In the genomic region with DNA sequence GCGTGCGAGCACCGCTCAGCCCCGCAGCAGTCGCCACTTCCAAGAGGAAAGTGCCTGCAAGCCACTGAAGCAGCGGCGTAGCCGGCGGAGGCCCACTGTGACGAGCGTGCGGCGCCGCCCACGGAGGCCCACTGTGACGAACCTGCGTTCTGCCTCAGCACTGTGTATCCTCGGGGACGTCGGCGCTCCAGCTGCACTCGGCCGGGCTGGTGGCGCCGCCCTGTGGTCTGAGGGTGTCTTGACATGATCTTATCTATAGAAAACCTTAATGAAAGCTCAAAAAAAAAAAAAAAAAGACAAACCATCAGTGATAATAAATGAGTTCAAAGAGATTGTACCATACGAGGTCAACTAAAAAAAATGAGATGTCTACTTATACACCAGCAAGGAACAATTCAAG, we compare ENCODE assay signal across 8 cellular contexts. TPM values are rescaled to one million over a fixed set of nuclear protein-coding genes. Genes with fewer than 3 reads are reported as not detected.
DNase-seq lines count a peak whose midpoint lies in the region; ATAC-seq and TF ChIP-seq lines count a peak whose summit lies in the region.
"Not testable (repeated sequence)": the region's sequence is repeated elsewhere in the genome, so short reads cannot be mapped to it uniquely, and the experiment has no call there.

A gene (minus strand): TSS at position 166 of the 400 bp plus-strand sequence. CDS start 192 bp downstream, outside the sequence.

- peak within 1 kb of the TSS; percentile 70 to 91 (median 88) for H3K27ac ChIP-seq in esophagus squamous epithelium
- H3K27ac ChIP-seq in mesodermal cell (ENCODE audit: low read depth, low read length, severe bottlenecking), result not testable (repeated sequence)

- H3K4me3 ChIP-seq in esophagus squamous epithelium, result peak within 1 kb of the TSS; percentile 47 to 71 (median 58)
- H3K4me3 ChIP-seq in mesodermal cell (ENCODE audit: extremely low read depth, insufficient read depth, low read length, poor library complexity, severe bottlenecking), result peak within 1 kb of the TSS; percentile 43

- peak; percentile 98 for ATAC-seq in GM19025 (IDR thresholded peaks at IDR 0.05; ENCODE audit: low read depth, unreplicated experiment)
- ATAC-seq in HG03045 (IDR thresholded peaks at IDR 0.05; ENCODE audit: unreplicated experiment), result peak; percentile 99

- WGBS in esophagus squamous epithelium, 2 donors, result 0% methylated on average over 1 of the region's 26 CpGs
- WGBS in mesodermal cell (ENCODE audit: insufficient coverage in 2 of 2), 2 experiments, result no CpG with 5 or more reads among the region's 26 CpGs

- H3K36me3 ChIP-seq in esophagus squamous epithelium; mesodermal cell (ENCODE audit: control insufficient read depth, insufficient read depth, low read length): not testable (repeated sequence)

- not testable (repeated sequence) for H3K9me3 ChIP-seq in esophagus squamous epithelium; mesodermal cell (ENCODE audit: control insufficient read depth, low read length)

- not testable (repeated sequence) for H3K9me3 Mint-ChIP-seq in activated T-helper 2 cell treated with anti-CD3 and anti-CD28 coated beads, Interferon-gamma antibody, Interleukin-2, Interleukin-4, amounts not matched to agents 10 μg/mL and 5 μg/mL and 100 μg/mL, durations not matched to agents 14 hours and 24 hours and 36 hours

- peaks cover 0 to 14% (median 0%) of the 10 kb centered on the region in 4 donors for H3K27me3 ChIP-seq in esophagus squamous epithelium

- TF ChIP-seq CTCF in esophagus squamous epithelium (IDR thresholded peaks at IDR 0.05), result peak; percentile 33 to 69 (median 50)

- peaks cover 0 to 28% (median 9%) of the 10 kb centered on the region in 3 donors for H3K4me1 ChIP-seq in esophagus squamous epithelium
- H3K4me1 ChIP-seq in mesodermal cell (ENCODE audit: control insufficient read depth, insufficient read depth, low read length, poor library complexity, severe bottlenecking), result not testable (repeated sequence)

- H3K4me3 Mint-ChIP-seq in activated T-helper 2 cell treated with anti-CD3 and anti-CD28 coated beads, Interferon-gamma antibody, Interleukin-2, Interleukin-4, amounts not matched to agents 10 μg/mL and 5 μg/mL and 100 μg/mL, durations not matched to agents 14 hours and 24 hours and 36 hours (ENCODE audit: low read depth), result peak within 1 kb of the TSS; percentile 86

- not testable (repeated sequence) for H3K36me3 Mint-ChIP-seq in activated T-helper 2 cell treated with anti-CD3 and anti-CD28 coated beads, Interferon-gamma antibody, Interleukin-2, Interleukin-4, amounts not matched to agents 10 μg/mL and 5 μg/mL and 100 μg/mL, durations not matched to agents 14 hours and 24 hours and 36 hours (ENCODE audit: low read depth)

- H3K4me1 Mint-ChIP-seq in activated T-helper 2 cell treated with anti-CD3 and anti-CD28 coated beads, Interferon-gamma antibody, Interleukin-2, Interleukin-4, amounts not matched to agents 10 μg/mL and 5 μg/mL and 100 μg/mL, durations not matched to agents 14 hours and 24 hours and 36 hours (ENCODE audit: low read depth), result not testable (repeated sequence)

- intact Hi-C loops in activated T-helper 2 cell treated with anti-CD3 and anti-CD28 coated beads, Interferon-gamma antibody, Interleukin-2, Interleukin-4, amounts not matched to agents 10 μg/mL and 5 μg/mL and 100 μg/mL, durations not matched to agents 14 hours and 24 hours and 36 hours (cut with micrococcal nuclease), result loop anchor here (5.0 kb wide), 1 partner anchor 381 kb away; no protein-coding TSS in a partner anchor
- intact Hi-C loops in esophagus squamous epithelium (cut with DNase I), result not testable (repeated sequence)

- DNase-seq in AG08395 (ENCODE audit: low spot score), result peak; percentile 20
- DNase-seq in RKO (ENCODE audit: low spot score), result peak; percentile 49
- peak; percentile 87 for DNase-seq in activated T-helper 2 cell treated with anti-CD3 and anti-CD28 coated beads, Interferon-gamma antibody, Interleukin-2, Interleukin-4, amounts not matched to agents 10 μg/mL and 5 μg/mL and 100 μg/mL, durations not matched to agents 14 hours and 24 hours and 36 hours (ENCODE audit: low spot score)
- DNase-seq in esophagus squamous epithelium (lab: John Stamatoyannopoulos, UW), result not testable (repeated sequence)
- peak; percentile 89 for DNase-seq in stimulated activated CD4-positive, alpha-beta T cell treated with anti-CD3 and anti-CD28 coated beads, Interleukin-4, amount 100 ng/mL, for 1 hour

- peak in 1 of 4 donors; percentile 29 for TF ChIP-seq POLR2A in esophagus squamous epithelium (IDR thresholded peaks at IDR 0.05)

- H3K27me3 Mint-ChIP-seq in activated T-helper 2 cell treated with anti-CD3 and anti-CD28 coated beads, Interferon-gamma antibody, Interleukin-2, Interleukin-4, amounts not matched to agents 10 μg/mL and 5 μg/mL and 100 μg/mL, durations not matched to agents 14 hours and 24 hours and 36 hours (ENCODE audit: low read depth), result not testable (repeated sequence)

- peak within 1 kb of the TSS; percentile 75 for H3K27ac Mint-ChIP-seq in activated T-helper 2 cell treated with anti-CD3 and anti-CD28 coated beads, Interferon-gamma antibody, Interleukin-2, Interleukin-4, amounts not matched to agents 10 μg/mL and 5 μg/mL and 100 μg/mL, durations not matched to agents 14 hours and 24 hours and 36 hours

RNA-seq across cellular contexts. Expression of the gene that starts here (rescaled TPM):
- 15.5 and 16.1 TPM in 2 replicates for total RNA-seq in activated T-helper 2 cell treated with anti-CD3 and anti-CD28 coated beads, Interferon-gamma antibody, Interleukin-2, Interleukin-4, amounts not matched to agents 10 μg/mL and 5 μg/mL and 100 μg/mL, durations not matched to agents 14 hours and 24 hours and 36 hours
- 10 to 100 TPM in 1 of 4 donors, 1 to 10 TPM in 3; 3.5 to 17.7 (median 6.6) TPM for total RNA-seq in esophagus squamous epithelium
- polyA plus RNA-seq in mesodermal cell (2013, experiment 1 of 2), result 13.3 TPM
- polyA plus RNA-seq in mesodermal cell (2013, experiment 2 of 2), result 12.2 TPM
